10 cellular contexts compared by ENCODE assay signal in genomic region chr14:100827751-100828447, GRCh38. TPM values are rescaled to one million over a fixed set of nuclear protein-coding genes. Genes with fewer than 3 reads are reported as not detected.
DNase-seq lines count a peak whose midpoint lies in the region; ATAC-seq and TF ChIP-seq lines count a peak whose summit lies in the region.
"Had no signal": no experiment of that assay in that cellular context is flagged by ENCODE, and none has a peak within 500 bp of the region (broad histone marks: within the 10 kb centered on the region; RNA-seq: fewer than 3 reads in every experiment).

No MANE protein-coding gene starts in this region.

- H3K27ac Mint-ChIP-seq in glutamatergic neuron (ENCODE audit: unreplicated experiment), result no peak overlapping the region

- peaks cover 3% of the 10 kb centered on the region for H3K27me3 Mint-ChIP-seq in glutamatergic neuron (ENCODE audit: unreplicated experiment)

- H3K4me3 Mint-ChIP-seq in glutamatergic neuron (ENCODE audit: unreplicated experiment), result no peak overlapping the region

- no peaks in the 10 kb centered on the region for H3K9me3 ChIP-seq in adipocyte (ENCODE audit: control insufficient read depth, low read length)

- peaks cover 31% of the 10 kb centered on the region for H3K36me3 ChIP-seq in adipocyte (ENCODE audit: control insufficient read depth, insufficient read depth, low read length, severe bottlenecking)

- DNase-seq in GM04503 (ENCODE audit: low read depth), result peak; percentile 27
- peak; percentile 85 for DNase-seq in adipocyte (ENCODE audit: low read depth)
- peak; percentile 10 for DNase-seq in glomerular visceral epithelial cell (ENCODE audit: extremely low spot score)
- DNase-seq in glutamatergic neuron, result no peak
- no peak for DNase-seq in Kasumi-1 (lab: John Stamatoyannopoulos, UW)
- no peak for DNase-seq in hepatic stellate cell (ENCODE audit: low spot score)
- DNase-seq: activated CD4-positive, alpha-beta T cell treated with anti-CD3 and anti-CD28 coated beads, Interleukin-2, amount 50 U/mL, for 4 hours; NCI-H510A had no signal

- no peaks in the 10 kb centered on the region for H3K27me3 ChIP-seq in adipocyte (replicated peaks; ENCODE audit: control insufficient read depth, insufficient read depth, low read length)

- no peak overlapping the region for H3K27ac ChIP-seq in skin epidermis

- H3K36me3 Mint-ChIP-seq in glutamatergic neuron (ENCODE audit: unreplicated experiment), result peaks cover 5% of the 10 kb centered on the region

- no peaks in the 10 kb centered on the region for H3K4me1 ChIP-seq in adipocyte (ENCODE audit: control insufficient read depth, insufficient read depth, low read length)

- H3K4me1 Mint-ChIP-seq in glutamatergic neuron (ENCODE audit: low read depth, unreplicated experiment), result peaks cover 10% of the 10 kb centered on the region

- TF ChIP-seq CTCF in glutamatergic neuron (IDR thresholded peaks at IDR 0.05; ENCODE audit: partially characterized antibody, unreplicated experiment), result no peak

- no peak for ATAC-seq in GM18520 (IDR thresholded peaks at IDR 0.05; ENCODE audit: unreplicated experiment)

- H3K4me3 ChIP-seq in adipocyte (ENCODE audit: low read length), result peak overlapping the region; percentile 80
- peak overlapping the region; percentile 0 to 31 (median 18) for H3K4me3 ChIP-seq in skin epidermis

- peak overlapping the region; percentile 88 for H3K9ac ChIP-seq in adipocyte (ENCODE audit: low read length)

- H3K9me3 Mint-ChIP-seq in glutamatergic neuron (ENCODE audit: unreplicated experiment), result peaks cover 8% of the 10 kb centered on the region

RNA-seq across cellular contexts. Expression of gene MEG3, which starts 2.0 kb away (rescaled TPM):
- total RNA-seq in glutamatergic neuron (ENCODE audit: unreplicated experiment), result 0.22 TPM

Comparison
In these comparisons a context has a peak if more than half of its experiments do, and no peak if none do; other contexts are left out.
1. DNase-seq: peak in GM04503 (single experiment), adipocyte (single experiment) and glomerular visceral epithelial cell (single experiment); none in glutamatergic neuron (single experiment), Kasumi-1 (0 of 2) and hepatic stellate cell (single experiment).